ENCODE assay signal across 17 cellular contexts in the genomic region with DNA sequence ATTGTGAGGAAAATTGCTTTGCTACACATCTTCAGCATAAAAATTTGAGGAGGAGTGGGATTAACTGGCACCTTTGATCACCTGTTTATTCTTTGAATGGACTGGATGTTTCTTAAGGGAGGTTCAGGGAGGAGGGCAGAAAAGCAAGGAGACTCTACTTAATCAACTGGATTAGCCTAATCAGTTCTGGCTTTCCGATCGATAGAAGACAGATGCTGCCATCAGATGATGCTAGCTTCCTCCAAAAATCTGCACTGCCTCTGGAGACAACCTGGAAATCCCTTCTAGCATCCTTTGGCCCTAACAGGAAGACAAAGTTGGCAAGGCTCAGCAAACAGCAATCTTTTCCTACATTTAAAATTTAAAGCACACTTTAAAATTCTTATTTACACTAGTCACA.
"Had no signal": no experiment of that assay in that cellular context is flagged by ENCODE, and none has a peak within 500 bp of the region (broad histone marks: within the 10 kb centered on the region; RNA-seq: fewer than 3 reads in every experiment).

No MANE protein-coding gene starts in this region.

- H3K4me1 Mint-ChIP-seq: naive B cell had no signal

- DNase-seq: dermis blood vessel endothelial cell; dorsolateral prefrontal cortex; effector CD4-positive, alpha-beta T cell; effector memory CD4-positive, alpha-beta T cell; foreskin keratinocyte; head of caudate nucleus; heart right ventricle; hippocampal formation; left cardiac atrium; left lung; left ventricle myocardium superior; lower lobe of right lung; mesenchymal stem cell; mucosa of descending colon; naive B cell had no signal

- H3K4me3 Mint-ChIP-seq: mesothelial cell of epicardium, naive B cell had no signal

- H3K36me3 Mint-ChIP-seq: naive B cell had no signal

- H3K27ac Mint-ChIP-seq: naive B cell had no signal

- ATAC-seq: foreskin keratinocyte, gastroesophageal sphincter, heart right ventricle, left cardiac atrium, left lung, left ventricle myocardium superior, lower lobe of right lung, mucosa of descending colon had no signal
